8 cellular contexts compared by ENCODE assay signal in genomic region chr19:44260343-44260681, GRCh38. TPM values are rescaled to one million over a fixed set of nuclear protein-coding genes. Genes with fewer than 3 reads are reported as not detected.
DNase-seq lines count a peak whose midpoint lies in the region; ATAC-seq, FAIRE-seq and TF ChIP-seq lines count a peak whose summit lies in the region.

No MANE protein-coding gene starts in this region.

- peaks cover 6% of the 10 kb centered on the region for H3K4me1 ChIP-seq in keratinocyte (ENCODE audit: control insufficient read depth, extremely low read depth, insufficient read depth, low read length)
- peaks cover 0 to 7% (median 0%) of the 10 kb centered on the region in 4 donors for H3K4me1 ChIP-seq in transverse colon

- no peak for TF ChIP-seq POLR2A in transverse colon (IDR thresholded peaks at IDR 0.05)

- peaks cover 52% of the 10 kb centered on the region for H3K9me3 Mint-ChIP-seq in activated naive CD4-positive, alpha-beta T cell treated with anti-CD3 and anti-CD28 coated beads, Interleukin-2, amount 50 U/mL, for 24 hours

- H3K79me2 ChIP-seq in keratinocyte (ENCODE audit: control insufficient read depth, insufficient read depth, low read length) = no peaks in the 10 kb centered on the region

- H2AFZ ChIP-seq in keratinocyte (ENCODE audit: control insufficient read depth, low read length) = peak overlapping the region; percentile 89

- in situ Hi-C loops in brain microvascular endothelial cell (cut with HindIII; ENCODE audit: low pct_ligation_motif_present, low sequenced_read_pairs) = no loop called here
- in situ Hi-C loops in transverse colon (cut with MboI; ENCODE audit: low pct_ligation_motif_present in 1 of 4, low pct_unique_long_range_greater_than_20kb in 1 of 4, low sequenced_read_pairs in 3 of 4) = no loop called here

- peak overlapping the region; percentile 56 for H3K9ac ChIP-seq in keratinocyte (ENCODE audit: control insufficient read depth, extremely low read depth, insufficient read depth, low read length)

- ATAC-seq in HG02678 (IDR thresholded peaks at IDR 0.05; ENCODE audit: unreplicated experiment) = no peak
- ATAC-seq in GM18868 (IDR thresholded peaks at IDR 0.05; ENCODE audit: unreplicated experiment) = no peak
- no peak for ATAC-seq in GM21737 (IDR thresholded peaks at IDR 0.05; ENCODE audit: unreplicated experiment)

- H3K36me3 ChIP-seq in brain microvascular endothelial cell (replicated peaks) = no peaks in the 10 kb centered on the region
- H3K36me3 ChIP-seq in keratinocyte (ENCODE audit: control insufficient read depth in 2 of 2, extremely low read depth in 1 of 2, insufficient read depth in 2 of 2, low read length in 2 of 2) = no peaks in the 10 kb centered on the region
- no peaks in the 10 kb centered on the region for H3K36me3 ChIP-seq in transverse colon

- DNase-seq in activated naive CD4-positive, alpha-beta T cell treated with anti-CD3 and anti-CD28 coated beads, Interleukin-2, amount 50 U/mL, for 16 hours = no peak
- DNase-seq in brain microvascular endothelial cell (no peak), keratinocyte (ENCODE audit: low read depth, low spot score) (no peak), transverse colon (peak; percentile 14)

- TF ChIP-seq CTCF in brain microvascular endothelial cell (IDR thresholded peaks at IDR 0.05; ENCODE audit: low read depth, low read length, missing control alignments) (no peak), keratinocyte (optimal IDR thresholded peaks at IDR 0.05 in 1 of 3, IDR thresholded peaks at IDR 0.05 in 1 of 3, conservative IDR thresholded peaks at IDR 0.05 in 1 of 3; ENCODE audit: extremely low read depth in 1 of 3, insufficient read depth in 2 of 3, low read length in 3 of 3) (no peak), transverse colon (IDR thresholded peaks at IDR 0.05) (no peak)

- H4K20me1 ChIP-seq in keratinocyte (ENCODE audit: control insufficient read depth, extremely low read depth, insufficient read depth, low read length) = no peaks in the 10 kb centered on the region

- FAIRE-seq in keratinocyte (lab: Jason Lieb, UNC) = no peak

- no peaks in the 10 kb centered on the region for H3K27me3 Mint-ChIP-seq in activated naive CD4-positive, alpha-beta T cell treated with anti-CD3 and anti-CD28 coated beads, Interleukin-2, amount 50 U/mL, for 24 hours

- H3K4me3 ChIP-seq in brain microvascular endothelial cell (ENCODE audit: low read depth, low read length) (peak overlapping the region; percentile 60), keratinocyte (ENCODE audit: control insufficient read depth in 2 of 3, extremely low read depth in 1 of 3, insufficient read depth in 2 of 3, low read depth in 1 of 3, low read length in 3 of 3) (peak overlapping the region; percentile 22 to 66 (median 64)), transverse colon (peak overlapping the region in 3 of 4 donors; percentile 32 to 47 (median 35))

- TF ChIP-seq EP300 in transverse colon (IDR thresholded peaks at IDR 0.05; ENCODE audit: low read depth) = no peak

- intact Hi-C loops in transverse colon (cut with DNase I; ENCODE audit: low total_unique reads) = no loop called here

- H3K9me3 ChIP-seq in keratinocyte (ENCODE audit: control insufficient read depth, low read depth, low read length) (no peaks in the 10 kb centered on the region), transverse colon (peaks cover 21 to 30% of the 10 kb centered on the region in 2 donors)

- H3K36me3 Mint-ChIP-seq in activated naive CD4-positive, alpha-beta T cell treated with anti-CD3 and anti-CD28 coated beads, Interleukin-2, amount 50 U/mL, for 24 hours = peaks cover 44% of the 10 kb centered on the region

- H3K4me3 Mint-ChIP-seq in activated naive CD4-positive, alpha-beta T cell treated with anti-CD3 and anti-CD28 coated beads, Interleukin-2, amount 50 U/mL, for 24 hours = peak overlapping the region; percentile 64

- H3K4me1 Mint-ChIP-seq in activated naive CD4-positive, alpha-beta T cell treated with anti-CD3 and anti-CD28 coated beads, Interleukin-2, amount 50 U/mL, for 24 hours = peaks cover 7% of the 10 kb centered on the region

- no peak overlapping the region for H3K27ac Mint-ChIP-seq in activated naive CD4-positive, alpha-beta T cell treated with anti-CD3 and anti-CD28 coated beads, Interleukin-2, amount 50 U/mL, for 24 hours

- dilution Hi-C loops in keratinocyte (cut with MboI; ENCODE audit: extremely low pct_ligation_motif_present, low sequenced_read_pairs) = no loop called here

- peak overlapping the region; percentile 96 for H3K4me2 ChIP-seq in keratinocyte (ENCODE audit: control insufficient read depth, extremely low read depth, insufficient read depth, low read depth, low read length)

- 15 to 16% methylated on average over 7 of the region's 7 CpGs for WGBS in transverse colon (ENCODE audit: low coverage in 1 of 2), 2 donors

- H3K9me1 ChIP-seq in keratinocyte (ENCODE audit: control insufficient read depth, extremely low read depth, insufficient read depth, low read length) = no peaks in the 10 kb centered on the region

- H3K27me3 ChIP-seq in brain microvascular endothelial cell (replicated peaks) (no peaks in the 10 kb centered on the region), keratinocyte (ENCODE audit: control insufficient read depth, extremely low read depth, insufficient read depth, low read length) (no peaks in the 10 kb centered on the region), transverse colon (no peaks in the 10 kb centered on the region)

- H3K27ac ChIP-seq in brain microvascular endothelial cell (no peak overlapping the region), keratinocyte (ENCODE audit: control insufficient read depth, insufficient read depth, low read length) (peak overlapping the region; percentile 55), transverse colon (peak overlapping the region; percentile 61 to 84 (median 76))

RNA-seq across cellular contexts. Expression of gene ZNF233, which starts 0.6 kb away (rescaled TPM):
- polyA plus RNA-seq in keratinocyte = 0.09 to 0.19 TPM (median 0.11 TPM) in 3 replicates
- not detected for polyA plus RNA-seq in keratinocyte (2011; ENCODE audit: low read depth)
- 0.06 TPM in 2 replicates for polyA plus RNA-seq in keratinocyte (2011; cell fraction: cytosol; rRNA removed)
- 0.13 and 0.17 TPM in 2 replicates for polyA plus RNA-seq in keratinocyte (2011; cell fraction: nucleus; rRNA removed)
- polyA plus RNA-seq in keratinocyte (2012; ENCODE audit: low replicate concordance) = 0.23 and 0.92 TPM in 2 replicates
- polyA minus RNA-seq in keratinocyte = 0.16 TPM in 1 of 3 replicates, not detected in the others
- polyA minus RNA-seq in keratinocyte (2011; cell fraction: cytosol; rRNA and poly(A)+ RNA removed) = not detected
- not detected in 2 replicates for polyA minus RNA-seq in keratinocyte (2011; cell fraction: nucleus; rRNA and poly(A)+ RNA removed)
- total RNA-seq in transverse colon = 1 to 10 TPM in 2 of 4 donors, not detected in 2; 1.3 to 2.2 TPM

RNA-seq across cellular contexts. Expression of gene ZNF235, which starts 44.5 kb away (rescaled TPM):
- 3.7 to 6.1 TPM (median 5.7 TPM) in 3 replicates for polyA plus RNA-seq in keratinocyte
- polyA plus RNA-seq in keratinocyte (2011; ENCODE audit: low read depth) = 4.2 TPM
- 2.3 and 5.3 TPM in 2 replicates for polyA plus RNA-seq in keratinocyte (2011; cell fraction: cytosol; rRNA removed)
- 10.6 and 11.5 TPM in 2 replicates for polyA plus RNA-seq in keratinocyte (2011; cell fraction: nucleus; rRNA removed)
- 3.0 TPM in 2 replicates for polyA plus RNA-seq in keratinocyte (2012; ENCODE audit: low replicate concordance)
- 2.0 to 10.0 TPM (median 8.4 TPM) in 3 replicates for polyA minus RNA-seq in keratinocyte
- polyA minus RNA-seq in keratinocyte (2011; cell fraction: cytosol; rRNA and poly(A)+ RNA removed) = not detected
- polyA minus RNA-seq in keratinocyte (2011; cell fraction: nucleus; rRNA and poly(A)+ RNA removed) = 10.2 and 17.5 TPM in 2 replicates
- total RNA-seq in transverse colon = 10 to 100 TPM in 1 of 4 donors, 1 to 10 TPM in 3; 7.1 to 10.6 (median 8.4) TPM

RNA-seq across cellular contexts. Expression of gene ZNF227, which starts 48.0 kb away (rescaled TPM):
- polyA plus RNA-seq in keratinocyte = 6.1 to 7.7 TPM (median 6.5 TPM) in 3 replicates
- polyA plus RNA-seq in keratinocyte (2011; ENCODE audit: low read depth) = 21.7 TPM
- 3.2 and 5.7 TPM in 2 replicates for polyA plus RNA-seq in keratinocyte (2011; cell fraction: cytosol; rRNA removed)
- 5.9 and 8.8 TPM in 2 replicates for polyA plus RNA-seq in keratinocyte (2011; cell fraction: nucleus; rRNA removed)
- 6.5 and 9.2 TPM in 2 replicates for polyA plus RNA-seq in keratinocyte (2012; ENCODE audit: low replicate concordance)
- 4.6 to 13.4 TPM (median 8.4 TPM) in 3 replicates for polyA minus RNA-seq in keratinocyte
- 2.9 TPM for polyA minus RNA-seq in keratinocyte (2011; cell fraction: cytosol; rRNA and poly(A)+ RNA removed)
- 6.4 and 10.5 TPM in 2 replicates for polyA minus RNA-seq in keratinocyte (2011; cell fraction: nucleus; rRNA and poly(A)+ RNA removed)
- total RNA-seq in transverse colon = 10 to 100 TPM in 2 of 4 donors, 1 to 10 TPM in 2; 2.4 to 12.4 (median 10.5) TPM
